In genomic region chr2:128016620-128017019, GRCh38 we compare ENCODE assay signal across 22 cellular contexts.
"Had no signal": no experiment of that assay in that cellular context is flagged by ENCODE, and none has a peak within 500 bp of the region (broad histone marks: within the 10 kb centered on the region; RNA-seq: fewer than 3 reads in every experiment).

No MANE protein-coding gene starts in this region.

- H3K4me3 ChIP-seq: esophagus muscularis mucosa, gastroesophageal sphincter, spleen, tibial artery had no signal

- H3K9me3 ChIP-seq: esophagus muscularis mucosa, gastroesophageal sphincter, neutrophil, spleen, tibial artery had no signal

- H3K27ac Mint-ChIP-seq: activated B cell treated with CpG ODN at 0.5 μM for 24 hours; activated CD4-positive, alpha-beta T cell treated with anti-CD3 and anti-CD28 coated beads, Interleukin-2, amount 10 ng/mL, durations not matched to agents 24 days and 14 days; activated CD8-positive, alpha-beta T cell treated with anti-CD3 and anti-CD28 coated beads for 36 hours; activated naive CD4-positive, alpha-beta T cell treated with anti-CD3 and anti-CD28 coated beads for 36 hours; activated naive CD8-positive, alpha-beta T cell treated with anti-CD3 and anti-CD28 coated beads, Interleukin-2, amount 50 U/mL, for 24 hours; activated T-helper 2 cell treated with anti-CD3 and anti-CD28 coated beads, Interferon-gamma antibody, Interleukin-2, Interleukin-4, amounts not matched to agents 10 μg/mL and 5 μg/mL and 100 μg/mL, durations not matched to agents 14 hours and 24 hours and 36 hours; dendritic cell treated with granulocyte-macrophage colony-stimulating factor and Interleukin-4, amounts not matched to agents 40 ng/mL and 50 ng/mL, for 4 days; immature natural killer cell; natural killer cell; stimulated activated naive B cell treated with anti-CD40 and anti-IgM and Interleukin-4, amounts not matched to agents 10 μg/mL and 1 μg/mL and 100 μg/mL, for 72 hours; T-cell had no signal

- H3K27me3 ChIP-seq: esophagus muscularis mucosa, gastroesophageal sphincter, neutrophil, spleen, tibial artery had no signal

- DNase-seq: activated B cell treated with CpG ODN at 0.5 μM for 24 hours; activated CD4-positive, alpha-beta T cell treated with anti-CD3 and anti-CD28 coated beads, Interleukin-2, amount 10 ng/mL, durations not matched to agents 24 days and 14 days; activated CD8-positive, alpha-beta T cell treated with anti-CD3 and anti-CD28 coated beads for 36 hours; activated naive CD4-positive, alpha-beta T cell treated with anti-CD3 and anti-CD28 coated beads for 36 hours; activated naive CD8-positive, alpha-beta T cell treated with anti-CD3 and anti-CD28 coated beads, Interleukin-2, amount 50 U/mL, for 24 hours; activated T-cell treated with anti-CD3 and anti-CD28 coated beads, Interleukin-2, amount 50 U/mL, for 1 hour; effector CD8-positive, alpha-beta T cell; immature natural killer cell; mesendoderm; natural killer cell; retina; spleen; stimulated activated naive B cell treated with anti-CD40 and anti-IgM and Interleukin-4, amounts not matched to agents 10 μg/mL and 1 μg/mL and 100 μg/mL, for 72 hours; T-cell; T-helper 9 cell; tibial artery had no signal

- FAIRE-seq: endothelial cell of umbilical vein had no signal

- H3K4me1 Mint-ChIP-seq: activated B cell treated with CpG ODN at 0.5 μM for 24 hours; activated naive CD8-positive, alpha-beta T cell treated with anti-CD3 and anti-CD28 coated beads, Interleukin-2, amount 50 U/mL, for 24 hours; immature natural killer cell; stimulated activated naive B cell treated with anti-CD40 and anti-IgM and Interleukin-4, amounts not matched to agents 10 μg/mL and 1 μg/mL and 100 μg/mL, for 72 hours had no signal

- H3K4me1 ChIP-seq: esophagus muscularis mucosa, gastroesophageal sphincter, spleen, tibial artery had no signal

- H3K9me3 Mint-ChIP-seq: activated B cell treated with CpG ODN at 0.5 μM for 24 hours; activated CD4-positive, alpha-beta T cell treated with anti-CD3 and anti-CD28 coated beads, Interleukin-2, amount 10 ng/mL, durations not matched to agents 24 days and 14 days; activated CD8-positive, alpha-beta T cell treated with anti-CD3 and anti-CD28 coated beads for 36 hours; activated naive CD4-positive, alpha-beta T cell treated with anti-CD3 and anti-CD28 coated beads for 36 hours; activated naive CD8-positive, alpha-beta T cell treated with anti-CD3 and anti-CD28 coated beads, Interleukin-2, amount 50 U/mL, for 24 hours; activated T-helper 2 cell treated with anti-CD3 and anti-CD28 coated beads, Interferon-gamma antibody, Interleukin-2, Interleukin-4, amounts not matched to agents 10 μg/mL and 5 μg/mL and 100 μg/mL, durations not matched to agents 14 hours and 24 hours and 36 hours; dendritic cell treated with granulocyte-macrophage colony-stimulating factor and Interleukin-4, amounts not matched to agents 40 ng/mL and 50 ng/mL, for 4 days; immature natural killer cell; natural killer cell; stimulated activated naive B cell treated with anti-CD40 and anti-IgM and Interleukin-4, amounts not matched to agents 10 μg/mL and 1 μg/mL and 100 μg/mL, for 72 hours; T-cell had no signal

- H3K4me3 Mint-ChIP-seq: activated B cell treated with CpG ODN at 0.5 μM for 24 hours; activated CD4-positive, alpha-beta T cell treated with anti-CD3 and anti-CD28 coated beads, Interleukin-2, amount 10 ng/mL, durations not matched to agents 24 days and 14 days; activated CD8-positive, alpha-beta T cell treated with anti-CD3 and anti-CD28 coated beads for 36 hours; activated naive CD4-positive, alpha-beta T cell treated with anti-CD3 and anti-CD28 coated beads for 36 hours; activated naive CD8-positive, alpha-beta T cell treated with anti-CD3 and anti-CD28 coated beads, Interleukin-2, amount 50 U/mL, for 24 hours; dendritic cell treated with granulocyte-macrophage colony-stimulating factor and Interleukin-4, amounts not matched to agents 40 ng/mL and 50 ng/mL, for 4 days; immature natural killer cell; natural killer cell; stimulated activated naive B cell treated with anti-CD40 and anti-IgM and Interleukin-4, amounts not matched to agents 10 μg/mL and 1 μg/mL and 100 μg/mL, for 72 hours; T-cell had no signal

- H3K27me3 Mint-ChIP-seq: activated B cell treated with CpG ODN at 0.5 μM for 24 hours; activated CD4-positive, alpha-beta T cell treated with anti-CD3 and anti-CD28 coated beads, Interleukin-2, amount 10 ng/mL, durations not matched to agents 24 days and 14 days; activated CD8-positive, alpha-beta T cell treated with anti-CD3 and anti-CD28 coated beads for 36 hours; activated naive CD8-positive, alpha-beta T cell treated with anti-CD3 and anti-CD28 coated beads, Interleukin-2, amount 50 U/mL, for 24 hours; dendritic cell treated with granulocyte-macrophage colony-stimulating factor and Interleukin-4, amounts not matched to agents 40 ng/mL and 50 ng/mL, for 4 days; stimulated activated naive B cell treated with anti-CD40 and anti-IgM and Interleukin-4, amounts not matched to agents 10 μg/mL and 1 μg/mL and 100 μg/mL, for 72 hours; T-cell had no signal

- H3K27ac ChIP-seq: esophagus muscularis mucosa, gastroesophageal sphincter, neutrophil, spleen, tibial artery had no signal
